Comparison of ENCODE assay signal across 8 cellular contexts in genomic region chr3:51799879-51800757, GRCh38. TPM values are rescaled to one million over a fixed set of nuclear protein-coding genes. Genes with fewer than 3 reads are reported as not detected.
DNase-seq lines count a peak whose midpoint lies in the region; ATAC-seq and TF ChIP-seq lines count a peak whose summit lies in the region.

No MANE protein-coding gene starts in this region.

- H3K27me3 ChIP-seq in HL-60 (ENCODE audit: insufficient read depth, poor library complexity, severe bottlenecking) (no peaks in the 10 kb centered on the region), Panc1 (ENCODE audit: control insufficient read depth, insufficient read depth, low read length) (peaks cover 3% of the 10 kb centered on the region)

- H3K36me3 ChIP-seq in Panc1 (ENCODE audit: control insufficient read depth, insufficient read depth, low read length), result no peaks in the 10 kb centered on the region

- no peaks in the 10 kb centered on the region for H3K4me1 Mint-ChIP-seq in memory B cell

- H3K4me3 ChIP-seq in HL-60 (replicated peaks; ENCODE audit: insufficient read depth, low read length) (no peak overlapping the region), Panc1 (ENCODE audit: low read depth in 2 of 2, low read length in 2 of 2) (no peak overlapping the region)

- H3K9me3 Mint-ChIP-seq in memory B cell, result no peaks in the 10 kb centered on the region

- intact Hi-C loops in Panc1 (cut with micrococcal nuclease; ENCODE audit: unreplicated experiment), result loop anchor here (5.0 kb wide), 1 partner anchor 83 kb away; no protein-coding TSS in a partner anchor

- H3K36me3 Mint-ChIP-seq in memory B cell, result no peaks in the 10 kb centered on the region

- ATAC-seq in Panc1 (0 out of 2 replicates have a peak, but pooled peaks have one; percentile 58), memory B cell (ENCODE audit: low read depth) (peak; percentile 43), HG03342 (IDR thresholded peaks at IDR 0.05; ENCODE audit: unreplicated experiment) (no peak)

- CTCF ChIA-PET in Panc1 (lab: Charles Lee), result interaction anchor here (1.0 kb wide), 1 partner anchor 81 kb away, joined by 3 read pairs; no protein-coding TSS in a partner anchor

- H3K27ac ChIP-seq in HL-60 (replicated peaks) (no peak overlapping the region), Panc1 (ENCODE audit: low read length) (no peak overlapping the region)

- no peaks in the 10 kb centered on the region for H3K4me1 ChIP-seq in Panc1 (ENCODE audit: control insufficient read depth, insufficient read depth, low read length)

- H3K9me3 ChIP-seq in Panc1 (ENCODE audit: control insufficient read depth, insufficient read depth, low read depth, low read length), result no peaks in the 10 kb centered on the region

- H3K27me3 Mint-ChIP-seq in memory B cell, result peaks cover 13% of the 10 kb centered on the region

- H3K27ac Mint-ChIP-seq in memory B cell, result no peak overlapping the region

- H3K4me3 Mint-ChIP-seq in memory B cell, result no peak overlapping the region

- TF ChIP-seq CTCF in HL-60 (IDR thresholded peaks at IDR 0.05; ENCODE audit: insufficient read depth, low read length) (peak; percentile 66), Panc1 (IDR thresholded peaks at IDR 0.05) (peak; percentile 79)

- POLR2A ChIA-PET in Panc1 (lab: Charles Lee), result no interaction called here

- no TSS peak for BruUV-seq in Panc1 (replicated peaks; lab: Mats Ljungman, UMichigan)

- peak; percentile 11 to 75 (median 55) for DNase-seq in NCI-H1417 (lab: John Stamatoyannopoulos, UW)
- DNase-seq in NCI-H1417 treated with DMSO at 0.1 percent for 48 hours (lab: John Stamatoyannopoulos, UW), result no peak
- peak in 1 of 2 experiments; percentile 41 for DNase-seq in HL-60 (ENCODE audit: low read depth in 1 of 2, low spot score in 1 of 2)
- peak; percentile 22 for DNase-seq in Panc1 (ENCODE audit: low read depth, low spot score)
- DNase-seq in dedifferentiated amniotic fluid mesenchymal stem cell (ENCODE audit: extremely low spot score), result peak; percentile 88
- DNase-seq in memory B cell (ENCODE audit: low spot score in 2 of 2), result peak; percentile 29 to 50
- no peak for DNase-seq in activated effector memory CD4-positive, alpha-beta T cell treated with Interleukin-2 at 50 U/mL for 16 hours

- in situ Hi-C loops in Panc1 (cut with HindIII; ENCODE audit: low pct_unique_long_range_greater_than_20kb, low sequenced_read_pairs), result no loop called here

RNA-seq across cellular contexts. Expression of gene IQCF6, which starts 21.1 kb away (rescaled TPM):
- total RNA-seq in Panc1 (2021; ENCODE audit: unreplicated experiment), result not detected
- polyA plus RNA-seq in Panc1 (2012; ENCODE audit: insufficient read length), result not detected

Comparison
In these comparisons a context has a peak if more than half of its experiments do, and no peak if none do; other contexts are left out.
1. DNase-seq: peak in NCI-H1417 (3 of 3), Panc1 (single experiment), dedifferentiated amniotic fluid mesenchymal stem cell (single experiment) and memory B cell (2 of 2); none in NCI-H1417 treated with DMSO at 0.1 percent for 48 hours (single experiment) and activated effector memory CD4-positive, alpha-beta T cell treated with Interleukin-2 at 50 U/mL for 16 hours (single experiment).